In genomic region chr21:42346441-42346840, GRCh38 we compare ENCODE assay signal across 17 cellular contexts. TPM values are rescaled to one million over a fixed set of nuclear protein-coding genes. Genes with fewer than 3 reads are reported as not detected.
A peak's percentile ranks its signal among the peaks of the same experiment; 100 is the strongest.
DNase-seq lines count a peak whose midpoint lies in the region; TF ChIP-seq lines count a peak whose summit lies in the region.
"Had no signal": no experiment of that assay in that cellular context is flagged by ENCODE, and none has a peak within 500 bp of the region (broad histone marks: within the 10 kb centered on the region; RNA-seq: fewer than 3 reads in every experiment).

No MANE protein-coding gene starts in this region.

- H3K4me1 Mint-ChIP-seq in type B pancreatic cell (ENCODE audit: unreplicated experiment) = no peaks in the 10 kb centered on the region
- H3K4me1 Mint-ChIP-seq: CD14-positive monocyte had no signal

- no peak overlapping the region for H3K27ac Mint-ChIP-seq in type B pancreatic cell
- H3K27ac Mint-ChIP-seq: CD14-positive monocyte; CD8-positive, alpha-beta T cell; HFFc6 had no signal

- H3K36me3 ChIP-seq in colonic mucosa (no peaks in the 10 kb centered on the region), mucosa of stomach (ENCODE audit: control insufficient read depth, insufficient read depth, low read length) (no peaks in the 10 kb centered on the region)
- H3K36me3 ChIP-seq: HAP-1 had no signal

- peaks cover 1% of the 10 kb centered on the region for H3K27me3 Mint-ChIP-seq in type B pancreatic cell

- H3K27me3 ChIP-seq in colonic mucosa = no peaks in the 10 kb centered on the region
- no peaks in the 10 kb centered on the region for H3K27me3 ChIP-seq in mucosa of stomach (ENCODE audit: control insufficient read depth, insufficient read depth, low read length)

- no peaks in the 10 kb centered on the region for H3K9me3 Mint-ChIP-seq in type B pancreatic cell
- H3K9me3 Mint-ChIP-seq: CD14-positive monocyte; CD8-positive, alpha-beta T cell had no signal

- H3K9me3 ChIP-seq in colonic mucosa (no peaks in the 10 kb centered on the region), mucosa of stomach (ENCODE audit: control insufficient read depth, low read length) (no peaks in the 10 kb centered on the region)
- H3K9me3 ChIP-seq: HAP-1 had no signal

- intact Hi-C loops in colonic mucosa (cut with DNase I) = no loop called here

- H3K27ac ChIP-seq in colonic mucosa = no peak overlapping the region
- H3K27ac ChIP-seq: HL-60 had no signal

- H3K4me1 ChIP-seq in colonic mucosa (no peaks in the 10 kb centered on the region), mucosa of stomach (ENCODE audit: control insufficient read depth, insufficient read depth, low read length) (peaks cover 10% of the 10 kb centered on the region)
- H3K4me1 ChIP-seq: HAP-1 had no signal

- no peaks in the 10 kb centered on the region for H3K36me3 Mint-ChIP-seq in type B pancreatic cell
- H3K36me3 Mint-ChIP-seq: CD14-positive monocyte; CD8-positive, alpha-beta T cell had no signal

- DNase-seq in AG20443 (ENCODE audit: low spot score) = peak; percentile 2
- peak; percentile 10 for DNase-seq in colonic mucosa
- DNase-seq in type B pancreatic cell (ENCODE audit: extremely low spot score, unreplicated experiment) = peak; percentile 25
- no peak for DNase-seq in RKO (ENCODE audit: low spot score)
- no peak for DNase-seq in occipital lobe (lab: John Stamatoyannopoulos, UW)
- no peak for DNase-seq in NCI-H2081 (lab: John Stamatoyannopoulos, UW)
- DNase-seq: COR-L47, DMS153, DND-41, GF-D8, HFFc6 had no signal

- H3K4me3 ChIP-seq in colonic mucosa = no peak overlapping the region
- no peak overlapping the region for H3K4me3 ChIP-seq in mucosa of stomach (ENCODE audit: low read length)
- H3K4me3 ChIP-seq: HAP-1 had no signal

- no peak overlapping the region for H3K4me3 Mint-ChIP-seq in type B pancreatic cell
- H3K4me3 Mint-ChIP-seq: CD14-positive monocyte; CD8-positive, alpha-beta T cell; HFFc6 had no signal

- no peak overlapping the region for H3K9ac ChIP-seq in colonic mucosa (ENCODE audit: low read depth in 2 of 2, low read length in 2 of 2)
- peak overlapping the region; percentile 82 for H3K9ac ChIP-seq in mucosa of stomach (ENCODE audit: low read length)

- TF ChIP-seq CTCF in colonic mucosa (IDR thresholded peaks at IDR 0.05) (no peak), type B pancreatic cell (conservative IDR thresholded peaks at IDR 0.05) (no peak)

RNA-seq across cellular contexts. Expression of gene TFF2, which starts 4.4 kb away (rescaled TPM):
- total RNA-seq in colonic mucosa (1 to 10 TPM; 2.3 to 2.5 TPM), type B pancreatic cell (ENCODE audit: low replicate concordance) (5.2 and 11.3 TPM in 2 replicates), occipital lobe (not detected)
- total RNA-seq: CD8-positive, alpha-beta T cell; H1; HFFc6 had no signal

RNA-seq across cellular contexts. Expression of gene TFF1, which starts 19.9 kb away (rescaled TPM):
- 100 to 1,000 TPM; 233 to 916 TPM for total RNA-seq in colonic mucosa
- 42.6 and 136 TPM in 2 replicates for total RNA-seq in type B pancreatic cell (ENCODE audit: low replicate concordance)
- not detected for total RNA-seq in occipital lobe
- total RNA-seq: CD8-positive, alpha-beta T cell; H1; HFFc6 had no signal

RNA-seq across cellular contexts. Expression of gene TFF3, which starts 31.2 kb away (rescaled TPM):
- total RNA-seq in colonic mucosa (1,000 to 10,000 TPM; 2,373 to 4,154 TPM), type B pancreatic cell (ENCODE audit: low replicate concordance) (31.5 and 183 TPM in 2 replicates), occipital lobe (not detected)
- total RNA-seq: CD8-positive, alpha-beta T cell; HFFc6 had no signal

RNA-seq across cellular contexts. Expression of gene TMPRSS3, which starts 49.4 kb away (rescaled TPM):
- total RNA-seq in colonic mucosa (1 to 10 TPM in 1 of 2 donors, under 1 TPM in 1; 0.82 to 1.2 TPM), type B pancreatic cell (ENCODE audit: low replicate concordance) (0.74 and 1.3 TPM in 2 replicates), occipital lobe (not detected)
- total RNA-seq: H1, HFFc6 had no signal

RNA-seq across cellular contexts. Expression of gene UBASH3A, which starts 57.3 kb away (rescaled TPM):
- 1 to 10 TPM in 1 of 2 donors, under 1 TPM in 1; 0.93 to 1.5 TPM for total RNA-seq in colonic mucosa
- not detected in 2 replicates for total RNA-seq in type B pancreatic cell (ENCODE audit: low replicate concordance)
- total RNA-seq in occipital lobe = not detected
- total RNA-seq: H1, HFFc6 had no signal

Comparison
In these comparisons a context has a peak if more than half of its experiments do, and no peak if none do; other contexts are left out.
1. DNase-seq: peak in AG20443 (single experiment), colonic mucosa (single experiment) and type B pancreatic cell (single experiment); none in RKO (single experiment), occipital lobe (single experiment) and NCI-H2081 (0 of 2).
2. RNA of gene TFF1, which starts 19.9 kb away (total RNA-seq): 233 to 916 TPM in colonic mucosa and 42.6 to 136 TPM in type B pancreatic cell; not detected in occipital lobe (single experiment); every median in the first group is over 10 times any median in the second.
3. RNA of gene TFF3, which starts 31.2 kb away (total RNA-seq): 2,373 to 4,154 TPM in colonic mucosa; 31.5 to 183 TPM in type B pancreatic cell and not detected in occipital lobe (single experiment); every median in the first group is over 10 times any median in the second.